ENCODE assay signal across 8 cellular contexts in genomic region chr10:119502214-119502613, GRCh38. TPM values are rescaled to one million over a fixed set of nuclear protein-coding genes. Genes with fewer than 3 reads are reported as not detected.
DNase-seq lines count a peak whose midpoint lies in the region; ATAC-seq and TF ChIP-seq lines count a peak whose summit lies in the region.

No MANE protein-coding gene starts in this region.

- TF ChIP-seq EP300 in suprapubic skin (IDR thresholded peaks at IDR 0.05), result no peak

- H3K4me3 ChIP-seq in suprapubic skin, result no peak overlapping the region

- no peak for TF ChIP-seq POLR2A in suprapubic skin (IDR thresholded peaks at IDR 0.05)

- in situ Hi-C loops in GM13976 (cut with MboI; ENCODE audit: low sequenced_read_pairs, unreplicated experiment), result no loop called here

- H3K36me3 ChIP-seq in suprapubic skin, result no peaks in the 10 kb centered on the region

- no peaks in the 10 kb centered on the region for H3K27me3 ChIP-seq in suprapubic skin

- ATAC-seq in HG03039 (IDR thresholded peaks at IDR 0.05; ENCODE audit: unreplicated experiment), result no peak

- DNase-seq in GM13976 (ENCODE audit: low spot score) (peak; percentile 66), KG1 (lab: John Stamatoyannopoulos, UW) (peak; percentile 23), activated T-helper 1 cell treated with Interleukin-2 at 50 U/mL for 16 hours (ENCODE audit: low read depth) (peak; percentile 82), suprapubic skin (ENCODE audit: low spot score in 2 of 2) (no peak), T1000 (lab: John Stamatoyannopoulos, UW) (no peak), NCI-H1417 treated with DMSO at 0.1 percent for 48 hours (lab: John Stamatoyannopoulos, UW) (no peak)
- DNase-seq in stimulated activated CD4-positive, alpha-beta T cell treated with anti-CD3 and anti-CD28 coated beads, Interleukin-12 subunit alpha, Interleukin-12 subunit beta, amount 100 ng/mL, for 48 hours (ENCODE audit: low read depth in 2 of 3, low spot score in 1 of 3), result peak; percentile 45 to 76 (median 50)

- no peak overlapping the region for H3K27ac ChIP-seq in suprapubic skin

- H3K9me3 ChIP-seq in suprapubic skin, result no peaks in the 10 kb centered on the region

- TF ChIP-seq CTCF in GM13976 (IDR thresholded peaks at IDR 0.05; ENCODE audit: borderline replicate concordance, control extremely low read depth, extremely low read depth, insufficient read depth, missing control alignments) (no peak), suprapubic skin (IDR thresholded peaks at IDR 0.05) (no peak)

- WGBS in suprapubic skin, result 76% methylated on average over 11 of the region's 11 CpGs

- peaks cover 7% of the 10 kb centered on the region for H3K4me1 ChIP-seq in suprapubic skin

RNA-seq across cellular contexts. Expression of gene RGS10, which starts 40.3 kb away (rescaled TPM):
- 10 to 100 TPM; 15.2 to 27.0 (median 23.0) TPM for total RNA-seq in suprapubic skin

Comparison
In these comparisons a context has a peak if more than half of its experiments do, and no peak if none do; other contexts are left out.
1. DNase-seq: peak in GM13976 (single experiment), KG1 (single experiment), activated T-helper 1 cell treated with Interleukin-2 at 50 U/mL for 16 hours (single experiment) and stimulated activated CD4-positive, alpha-beta T cell treated with anti-CD3 and anti-CD28 coated beads, Interleukin-12 subunit alpha, Interleukin-12 subunit beta, amount 100 ng/mL, for 48 hours (3 of 3); none in suprapubic skin (0 of 2), T1000 (single experiment) and NCI-H1417 treated with DMSO at 0.1 percent for 48 hours (single experiment).